ENCODE assay signal across 12 cellular contexts in genomic region chr1:8602471-8603219, GRCh38.
A peak's percentile ranks its signal among the peaks of the same experiment; 100 is the strongest.
DNase-seq lines count a peak whose midpoint lies in the region; ATAC-seq and TF ChIP-seq lines count a peak whose summit lies in the region.
"Had no signal": no experiment of that assay in that cellular context is flagged by ENCODE, and none has a peak within 500 bp of the region (broad histone marks: within the 10 kb centered on the region; RNA-seq: fewer than 3 reads in every experiment).

No MANE protein-coding gene starts in this region.

- H3K9me3 ChIP-seq in suprapubic skin, result no peaks in the 10 kb centered on the region

- peak; percentile 32 to 47 for ATAC-seq in activated naive CD4-positive, alpha-beta T cell treated with anti-CD3 and anti-CD28 coated beads, Interleukin-2, amount 50 U/mL, for 72 hours
- ATAC-seq in HG02623 (IDR thresholded peaks at IDR 0.05; ENCODE audit: unreplicated experiment), result no peak
- ATAC-seq: sciatic nerve had no signal

- TF ChIP-seq EP300 in suprapubic skin (IDR thresholded peaks at IDR 0.05), result no peak

- no peaks in the 10 kb centered on the region for H3K4me1 ChIP-seq in suprapubic skin

- H3K27ac Mint-ChIP-seq in activated naive CD4-positive, alpha-beta T cell treated with anti-CD3 and anti-CD28 coated beads, Interleukin-2, amount 50 U/mL, for 72 hours, result peak overlapping the region; percentile 95 to 100

- DNase-seq in DMS53 (lab: John Stamatoyannopoulos, UW) (peak; percentile 45), DMS53 treated with DMSO at 0.1 percent for 48 hours (lab: John Stamatoyannopoulos, UW; ENCODE audit: unreplicated experiment) (no peak), NCI-H510A treated with DMSO at 0.1 percent for 48 hours (lab: John Stamatoyannopoulos, UW) (peak; percentile 99), suprapubic skin (ENCODE audit: low spot score in 2 of 2) (no peak), SW 1271 (lab: John Stamatoyannopoulos, UW) (no peak)
- peak in 1 of 2 donors; percentile 34 for DNase-seq in activated naive CD4-positive, alpha-beta T cell treated with anti-CD3 and anti-CD28 coated beads, Interleukin-2, amount 50 U/mL, for 72 hours (ENCODE audit: low spot score in 2 of 2)
- DNase-seq in stimulated activated CD4-positive, alpha-beta T cell treated with anti-CD3 and anti-CD28 coated beads, Interleukin-2, amount 100 ng/mL, for 24 hours, result peak; percentile 37 to 40
- DNase-seq: Karpas-422; midbrain; NK-92 treated with Interleukin-12 subunit alpha and Interleukin-12 subunit beta, amount 100 ng/mL, for 24 hours had no signal

- no peaks in the 10 kb centered on the region for H3K27me3 ChIP-seq in suprapubic skin

- no peak overlapping the region for H3K4me3 ChIP-seq in suprapubic skin

- TF ChIP-seq CTCF in suprapubic skin (IDR thresholded peaks at IDR 0.05), result no peak

- no peak for TF ChIP-seq POLR2A in suprapubic skin (IDR thresholded peaks at IDR 0.05)

- 67% methylated on average over 5 of the region's 5 CpGs for WGBS in suprapubic skin

- H3K36me3 Mint-ChIP-seq in activated naive CD4-positive, alpha-beta T cell treated with anti-CD3 and anti-CD28 coated beads, Interleukin-2, amount 50 U/mL, for 72 hours, result peaks cover 0 to 13% of the 10 kb centered on the region in 2 donors

- H3K36me3 ChIP-seq in suprapubic skin, result no peaks in the 10 kb centered on the region

- H3K27ac ChIP-seq in suprapubic skin, result no peak overlapping the region

- H3K9me3 Mint-ChIP-seq in activated naive CD4-positive, alpha-beta T cell treated with anti-CD3 and anti-CD28 coated beads, Interleukin-2, amount 50 U/mL, for 72 hours, result peaks cover 0 to 5% of the 10 kb centered on the region in 2 donors

Comparison
In these comparisons a context has a peak if more than half of its experiments do, and no peak if none do; other contexts are left out.
1. DNase-seq: peak in DMS53 (single experiment), NCI-H510A treated with DMSO at 0.1 percent for 48 hours (single experiment) and stimulated activated CD4-positive, alpha-beta T cell treated with anti-CD3 and anti-CD28 coated beads, Interleukin-2, amount 100 ng/mL, for 24 hours (2 of 2); none in DMS53 treated with DMSO at 0.1 percent for 48 hours (single experiment), suprapubic skin (0 of 2) and SW 1271 (0 of 2).